Comparison of ENCODE assay signal across 1 cellular context in the genomic region with DNA sequence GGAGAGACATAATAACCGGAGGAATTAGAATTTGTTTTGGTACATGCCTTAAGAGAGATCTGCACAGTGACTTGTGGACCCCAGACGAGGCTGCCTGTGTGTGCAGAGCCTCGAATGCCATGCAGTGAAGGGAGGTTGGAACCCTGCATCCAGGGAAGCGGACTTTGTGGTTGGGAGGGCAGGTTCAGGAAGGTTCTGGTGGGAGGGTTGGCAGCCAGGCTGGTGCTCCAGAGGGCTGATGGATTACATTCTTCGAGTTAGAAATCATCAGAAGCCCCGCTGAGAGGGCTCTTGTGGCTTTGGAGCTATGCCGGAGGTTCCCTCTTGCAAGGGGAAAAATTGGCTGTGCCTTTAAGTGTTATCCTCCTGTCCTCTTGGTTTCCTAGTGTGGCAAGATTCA.
TF ChIP-seq lines count a peak whose summit lies in the region.

No MANE protein-coding gene starts in this region.

TF ChIP-seq in IMR-90, 13 proteins besides CTCF, POLR2A, EP300 and RAD21:
- no peak for TF ChIP-seq NFE2L2 (IDR thresholded peaks at IDR 0.05; ENCODE audit: low read depth, low read length)
- TF ChIP-seq FOS (IDR thresholded peaks at IDR 0.05; ENCODE audit: low read depth, low read length): no peak
- no peak for TF ChIP-seq RCOR1 (IDR thresholded peaks at IDR 0.05; ENCODE audit: insufficient replicate concordance, low read length)
- TF ChIP-seq, protein P1, sequence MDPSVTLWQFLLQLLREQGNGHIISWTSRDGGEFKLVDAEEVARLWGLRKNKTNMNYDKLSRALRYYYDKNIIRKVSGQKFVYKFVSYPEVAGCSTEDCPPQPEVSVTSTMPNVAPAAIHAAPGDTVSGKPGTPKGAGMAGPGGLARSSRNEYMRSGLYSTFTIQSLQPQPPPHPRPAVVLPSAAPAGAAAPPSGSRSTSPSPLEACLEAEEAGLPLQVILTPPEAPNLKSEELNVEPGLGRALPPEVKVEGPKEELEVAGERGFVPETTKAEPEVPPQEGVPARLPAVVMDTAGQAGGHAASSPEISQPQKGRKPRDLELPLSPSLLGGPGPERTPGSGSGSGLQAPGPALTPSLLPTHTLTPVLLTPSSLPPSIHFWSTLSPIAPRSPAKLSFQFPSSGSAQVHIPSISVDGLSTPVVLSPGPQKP (IDR thresholded peaks at IDR 0.05; ENCODE audit: borderline replicate concordance, low read depth, low read length): no peak
- no peak for TF ChIP-seq RFX5 (IDR thresholded peaks at IDR 0.05; ENCODE audit: low read depth, low read length)
- TF ChIP-seq MAZ (IDR thresholded peaks at IDR 0.05; ENCODE audit: borderline replicate concordance, low read depth, low read length): no peak
- TF ChIP-seq MAFK (IDR thresholded peaks at IDR 0.05; ENCODE audit: low read depth, low read length): no peak
TF ChIP-seq in IMR-90: peak in this region for 0.
